27 cellular contexts compared by ENCODE assay signal in genomic region chr7:45257284-45257683, GRCh38.
A peak's percentile ranks its signal among the peaks of the same experiment; 100 is the strongest.
DNase-seq lines count a peak whose midpoint lies in the region; ATAC-seq, FAIRE-seq and TF ChIP-seq lines count a peak whose summit lies in the region.
"Had no signal": no experiment of that assay in that cellular context is flagged by ENCODE, and none has a peak within 500 bp of the region (broad histone marks: within the 10 kb centered on the region; RNA-seq: fewer than 3 reads in every experiment).

No MANE protein-coding gene starts in this region.

- H3K9me3 ChIP-seq in HepG2 (ENCODE audit: low read length) (no peaks in the 10 kb centered on the region), right lobe of liver (no peaks in the 10 kb centered on the region), lung (ENCODE audit: control insufficient read depth in 2 of 2, insufficient read depth in 1 of 2, low read length in 1 of 2) (no peaks in the 10 kb centered on the region), OCI-LY7 (ENCODE audit: low read length) (no peaks in the 10 kb centered on the region)
- H3K9me3 ChIP-seq: BE2C had no signal

- no peak overlapping the region for H3K9ac ChIP-seq in HepG2 (ENCODE audit: insufficient read depth, low read depth, low read length)
- H3K9ac ChIP-seq: BLaER1 had no signal

- H3K4me3 ChIP-seq in HepG2 (replicated peaks in 1 of 3; ENCODE audit: insufficient read depth in 1 of 3, low read depth in 2 of 3, low read length in 3 of 3) (no peak overlapping the region), right lobe of liver (no peak overlapping the region), lung (no peak overlapping the region), OCI-LY7 (ENCODE audit: low read depth, low read length, poor library complexity, severe bottlenecking) (no peak overlapping the region)
- H3K4me3 ChIP-seq: BLaER1, GM12878 had no signal

- CTCF ChIA-PET in HepG2 (lab: Yijun Ruan, JAX; ENCODE audit: low intra/inter-chr PET ratio, low total read pairs) (no interaction called here), OCI-LY7 (lab: Charles Lee; ENCODE audit: unreplicated experiment) (no interaction called here)

- POLR2A ChIA-PET in HepG2 (lab: Yijun Ruan, JAX) (no interaction called here), OCI-LY7 (lab: Charles Lee) (interaction anchor here (0.6 kb wide), 1 partner anchor 23 kb away, joined by 3 read pairs; no protein-coding TSS in a partner anchor)

- no peak overlapping the region for H2AFZ ChIP-seq in HepG2 (ENCODE audit: low read length)
- no peak overlapping the region for H2AFZ ChIP-seq in OCI-LY7 (ENCODE audit: low read length)

- H3K36me3 ChIP-seq in HepG2 (replicated peaks in 1 of 2; ENCODE audit: control insufficient read depth in 1 of 2, insufficient read depth in 2 of 2, low read length in 2 of 2) (no peaks in the 10 kb centered on the region), right lobe of liver (no peaks in the 10 kb centered on the region), lung (ENCODE audit: control insufficient read depth in 2 of 2, insufficient read depth in 2 of 2, low read length in 2 of 2) (no peaks in the 10 kb centered on the region), OCI-LY7 (ENCODE audit: insufficient read depth, low read length) (no peaks in the 10 kb centered on the region)
- H3K36me3 ChIP-seq: BE2C, BLaER1 had no signal

- TF ChIP-seq POLR2A in HepG2 (IDR thresholded peaks at IDR 0.05; ENCODE audit: insufficient read depth in 1 of 2, low read depth in 2 of 2, low read length in 2 of 2) (no peak), right lobe of liver (IDR thresholded peaks at IDR 0.05) (no peak)

- BruUV-seq in HepG2 (replicated peaks; lab: Mats Ljungman, UMichigan) (no TSS peak), OCI-LY7 (replicated peaks; lab: Mats Ljungman, UMichigan) (no TSS peak)

- no peak for TF ChIP-seq EP300 in HepG2 (IDR thresholded peaks at IDR 0.05; ENCODE audit: low read depth in 2 of 2, low read length in 2 of 2)
- TF ChIP-seq EP300 in HepG2 (CRISPR knock-in tag; IDR thresholded peaks at IDR 0.05; ENCODE audit: borderline replicate concordance), result no peak

- FAIRE-seq in HepG2 (lab: Jason Lieb, UNC) (no peak), urothelium cell line (lab: Jason Lieb, UNC) (peak; percentile 82)
- FAIRE-seq: A204.1, GM12878, GM18507 had no signal

- in situ Hi-C loops in HepG2 (cut with HindIII; ENCODE audit: extremely low pct_ligation_motif_present, low pct_unique_long_range_greater_than_20kb), result loop anchor here (25.0 kb wide), 1 partner anchor 295 kb away; no protein-coding TSS in a partner anchor

- H4K20me1 ChIP-seq in HepG2 (ENCODE audit: insufficient read depth, low read length), result no peaks in the 10 kb centered on the region
- H4K20me1 ChIP-seq in OCI-LY7 (ENCODE audit: insufficient read depth, low read length), result no peaks in the 10 kb centered on the region

- DNase-seq in HepG2 (ENCODE audit: low spot score) (no peak), right lobe of liver (no peak), lung (ENCODE audit: low spot score) (peak; percentile 24), omental fat pad (ENCODE audit: low spot score) (no peak), urothelium cell line (ENCODE audit: low spot score) (no peak), amygdala (lab: John Stamatoyannopoulos, UW) (no peak), left cardiac atrium (no peak), OCI-LY7 (ENCODE audit: low spot score) (no peak)
- DNase-seq: 8988T; ACHN; BE2C; C1 segment of cervical spinal cord; CD4-positive, alpha-beta memory T cell; CD4-positive, CD25-positive, alpha-beta regulatory T cell; CD8-positive, alpha-beta memory T cell; COR-L47; DMS 273 treated with DMSO at 0.1 percent for 48 hours; DMS153; DMS53; DMS79; DND-41; EL; GDM1 had no signal

- intact Hi-C loops in HepG2 (cut with micrococcal nuclease; ENCODE audit: unreplicated experiment), result no loop called here
- intact Hi-C loops in right lobe of liver (cut with DNase I), result loop anchor here in 1 of 2 donors (5.0 kb wide), 1 partner anchor 105 kb away; no protein-coding TSS in a partner anchor
- intact Hi-C loops in left cardiac atrium (cut with DNase I), result loop anchor here in 1 of 2 donors (5.0 kb wide), 1 partner anchor 105 kb away; no protein-coding TSS in a partner anchor
- intact Hi-C loops in OCI-LY7 (cut with micrococcal nuclease; ENCODE audit: unreplicated experiment), result no loop called here

- no peak overlapping the region for H3K27ac ChIP-seq in HepG2 (ENCODE audit: extremely low read length, insufficient read depth, low read length)
- H3K27ac ChIP-seq in right lobe of liver, result no peak overlapping the region
- H3K27ac ChIP-seq in lung (ENCODE audit: low read depth in 1 of 2, low read length in 1 of 2), result no peak overlapping the region
- no peak overlapping the region for H3K27ac ChIP-seq in OCI-LY7 (ENCODE audit: low read depth, low read length, poor library complexity, severe bottlenecking)
- H3K27ac ChIP-seq: BLaER1 had no signal

- no peak overlapping the region for H3K4me2 ChIP-seq in HepG2 (ENCODE audit: low read depth, low read length)
- no peak overlapping the region for H3K4me2 ChIP-seq in OCI-LY7 (ENCODE audit: low read length)

- no peak for TF ChIP-seq CTCF in HepG2 (CRISPR knock-in tag; IDR thresholded peaks at IDR 0.05)
- no peak for TF ChIP-seq CTCF in right lobe of liver (IDR thresholded peaks at IDR 0.05)
- no peak for TF ChIP-seq CTCF in lung (IDR thresholded peaks at IDR 0.05; ENCODE audit: control extremely low read depth, extremely low read depth)
- no peak for TF ChIP-seq CTCF in omental fat pad (IDR thresholded peaks at IDR 0.05)
- TF ChIP-seq CTCF in OCI-LY7 (conservative IDR thresholded peaks at IDR 0.05; ENCODE audit: low read length), result no peak

- ATAC-seq in HepG2, result no peak
- no peak for ATAC-seq in right lobe of liver
- no peak for ATAC-seq in lung (ENCODE audit: insufficient read depth, low FRiP score)
- ATAC-seq in omental fat pad (ENCODE audit: low FRiP score), result peak; percentile 8
- no peak for ATAC-seq in left cardiac atrium
- ATAC-seq: GM12878 had no signal

- TF ChIP-seq RAD21 in HepG2 (CRISPR knock-in tag; IDR thresholded peaks at IDR 0.05), result no peak

- H3K27me3 ChIP-seq in HepG2 (ENCODE audit: control insufficient read depth in 1 of 2, insufficient read depth in 2 of 2, low read length in 2 of 2) (peaks cover 0 to 14% of the 10 kb centered on the region in 2 experiments; a peak in 1 of 5 replicates), right lobe of liver (no peaks in the 10 kb centered on the region), lung (ENCODE audit: control insufficient read depth, insufficient read depth) (no peaks in the 10 kb centered on the region)
- H3K27me3 ChIP-seq: BE2C had no signal

- H3K9me2 ChIP-seq in OCI-LY7 (ENCODE audit: insufficient read depth, low read length), result no peaks in the 10 kb centered on the region

- H3K4me1 ChIP-seq in HepG2 (ENCODE audit: insufficient read depth, low read length), result no peaks in the 10 kb centered on the region
- H3K4me1 ChIP-seq in right lobe of liver, result no peaks in the 10 kb centered on the region
- H3K4me1 ChIP-seq in lung (ENCODE audit: control insufficient read depth in 2 of 2, insufficient read depth in 2 of 2, low read length in 2 of 2), result peaks cover 0 to 8% of the 10 kb centered on the region in 2 donors
- H3K4me1 ChIP-seq in OCI-LY7 (ENCODE audit: insufficient read depth, low read length, poor library complexity, severe bottlenecking), result peaks cover 12% of the 10 kb centered on the region
- H3K4me1 ChIP-seq: BE2C had no signal

- H3K79me2 ChIP-seq in HepG2 (ENCODE audit: insufficient read depth, low read length) (no peaks in the 10 kb centered on the region), OCI-LY7 (ENCODE audit: insufficient read depth, low read depth, low read length) (no peaks in the 10 kb centered on the region)

TF ChIP-seq in HepG2, 621 proteins besides CTCF, POLR2A, EP300 and RAD21:
- TF ChIP-seq MNT (IDR thresholded peaks at IDR 0.05) (peak; percentile 94), ZNF547 (CRISPR knock-in tag; IDR thresholded peaks at IDR 0.05) (no peak)
TF ChIP-seq in HepG2: peak in this region for 1.
